Comparison of ENCODE assay signal across 8 cellular contexts in genomic region chrX:47145408-47146120, GRCh38. TPM values are rescaled to one million over a fixed set of nuclear protein-coding genes. Genes with fewer than 3 reads are reported as not detected.
DNase-seq lines count a peak whose midpoint lies in the region; ATAC-seq and TF ChIP-seq lines count a peak whose summit lies in the region.

No MANE protein-coding gene starts in this region.

- no peak for DNase-seq in GM12864 (ENCODE audit: low read depth)
- DNase-seq in H9, result no peak
- DNase-seq in NCI-H2171 (lab: John Stamatoyannopoulos, UW), result peak; percentile 50
- DNase-seq in choroid plexus epithelial cell (ENCODE audit: low read depth), result no peak
- DNase-seq in lung (ENCODE audit: low spot score), result no peak
- DNase-seq in GM19240 (ENCODE audit: insufficient read length, low spot score), result no peak
- DNase-seq in NCI-H510A treated with DMSO at 0.1 percent for 48 hours (lab: John Stamatoyannopoulos, UW), result no peak

- peak overlapping the region; percentile 88 for H3K4me3 ChIP-seq in GM12864 (ENCODE audit: low read depth, low read length)
- H3K4me3 ChIP-seq in choroid plexus epithelial cell (ENCODE audit: low read depth, low read length), result peak overlapping the region; percentile 83
- peak overlapping the region; percentile 70 for H3K4me3 ChIP-seq in lung
- H3K4me3 ChIP-seq in urinary bladder (ENCODE audit: low read depth, low read length), result peak overlapping the region; percentile 63

- H3K9me3 ChIP-seq in H9 (ENCODE audit: control insufficient read depth, low read depth, low read length) (peaks cover 4% of the 10 kb centered on the region), lung (ENCODE audit: control insufficient read depth in 2 of 2, insufficient read depth in 1 of 2, low read length in 1 of 2) (no peaks in the 10 kb centered on the region)

- no peak overlapping the region for H2BK120ac ChIP-seq in H9 (ENCODE audit: low read depth, low read length, poor library complexity, severe bottlenecking)

- H3K27ac Mint-ChIP-seq in H9, result peak overlapping the region; percentile 97 to 99 (median 97)

- H4K20me1 ChIP-seq in H9 (ENCODE audit: control insufficient read depth, insufficient read depth, insufficient read length), result no peaks in the 10 kb centered on the region

- no peak overlapping the region for H2BK12ac ChIP-seq in H9 (ENCODE audit: insufficient read length, low read depth, low read length)

- peaks cover 10 to 11% of the 10 kb centered on the region in 2 experiments for H3K4me1 Mint-ChIP-seq in H9

- no peaks in the 10 kb centered on the region for H3K27me3 Mint-ChIP-seq in H9 (ENCODE audit: low read depth)

- peaks cover 8% of the 10 kb centered on the region for H3K23me2 ChIP-seq in H9 (ENCODE audit: insufficient read length, low read depth, low read length, poor library complexity, severe bottlenecking)

- no peak overlapping the region for H3K23ac ChIP-seq in H9 (ENCODE audit: insufficient read length, low read depth, low read length)

- peak overlapping the region; percentile 75 for H3K18ac ChIP-seq in H9 (ENCODE audit: insufficient read length, low read depth, low read length)

- H2BK15ac ChIP-seq in H9 (ENCODE audit: low read depth, low read length), result no peak overlapping the region

- H3K4me1 ChIP-seq in H9 (ENCODE audit: insufficient read depth, low read length) (no peaks in the 10 kb centered on the region; the same call in 1 of the 2 replicates), lung (ENCODE audit: control insufficient read depth in 2 of 2, insufficient read depth in 2 of 2, low read length in 2 of 2) (peaks cover 0 to 4% of the 10 kb centered on the region in 2 donors), urinary bladder (ENCODE audit: insufficient read depth) (peaks cover 1% of the 10 kb centered on the region)

- H3K36me3 ChIP-seq in lung (ENCODE audit: control insufficient read depth in 2 of 2, insufficient read depth in 2 of 2, low read length in 2 of 2) (peaks cover 6% of the 10 kb centered on the region in 2 donors), urinary bladder (ENCODE audit: insufficient read depth) (no peaks in the 10 kb centered on the region)

- H3K27me3 ChIP-seq in H9 (ENCODE audit: insufficient read depth, low read length) (no peaks in the 10 kb centered on the region), lung (ENCODE audit: control insufficient read depth, insufficient read depth) (no peaks in the 10 kb centered on the region)

- peaks cover 69 to 72% of the 10 kb centered on the region in 2 experiments for H3K9me3 Mint-ChIP-seq in H9

- no peak overlapping the region for H2BK20ac ChIP-seq in H9 (ENCODE audit: low read depth, low read length, poor library complexity, severe bottlenecking)

- no peak overlapping the region for H2AFZ ChIP-seq in H9 (ENCODE audit: low read length)

- WGBS in H9 (ENCODE audit: extremely low coverage, insufficient read length, low lambda C conversion rate), result no CpG with 5 or more reads among the region's 37 CpGs
- WGBS in lung, 2 donors, result 0 to 42% methylated on average over 21 to 37 of the region's 37 CpGs
- under 1% methylated on average over 37 of the region's 37 CpGs for WGBS in urinary bladder

- no peak overlapping the region for H3K56ac ChIP-seq in H9 (ENCODE audit: insufficient read length, low read depth, low read length)

- H3K79me1 ChIP-seq in H9 (ENCODE audit: insufficient read depth, low read depth, low read length, poor library complexity, severe bottlenecking), result no peaks in the 10 kb centered on the region

- H3K14ac ChIP-seq in H9 (ENCODE audit: insufficient read depth, low read length), result peak overlapping the region; percentile 98

- H2AK5ac ChIP-seq in H9 (ENCODE audit: insufficient read length, low read length), result no peak overlapping the region

- no peak overlapping the region for H4K91ac ChIP-seq in H9 (ENCODE audit: insufficient read length, low read depth, low read length)

- H3K4me3 Mint-ChIP-seq in H9, result peak overlapping the region; percentile 95 to 96

- H3K9ac ChIP-seq in H9 (ENCODE audit: extremely low read depth, insufficient read length, low read length), result peak overlapping the region; percentile 92

- H2BK5ac ChIP-seq in H9 (ENCODE audit: insufficient read length, low read length), result peak overlapping the region; percentile 58

- ATAC-seq in lung (ENCODE audit: insufficient read depth, low FRiP score), result peak; percentile 30

- H4K5ac ChIP-seq in H9 (ENCODE audit: insufficient read length, low read depth, low read length), result no peak overlapping the region

- H3K79me2 ChIP-seq in H9 (ENCODE audit: insufficient read depth, low read length), result peaks cover 26% of the 10 kb centered on the region

- H3K27ac ChIP-seq in H9 (ENCODE audit: insufficient read length, low read depth, low read length) (no peak overlapping the region), lung (ENCODE audit: low read depth in 1 of 2, low read length in 1 of 2) (peak overlapping the region; percentile 94 to 98), urinary bladder (ENCODE audit: low read depth) (peak overlapping the region; percentile 98)

- H3K36me3 Mint-ChIP-seq in H9 (ENCODE audit: insufficient read depth in 1 of 3, low read depth in 3 of 3), result peaks cover 23 to 40% (median 24%) of the 10 kb centered on the region in 3 experiments; a peak in 6 of 7 replicates

- peak overlapping the region; percentile 80 for H3K4me2 ChIP-seq in H9 (ENCODE audit: insufficient read depth, insufficient read length, low read length)

- no peak overlapping the region for H4K8ac ChIP-seq in H9 (replicated peaks; ENCODE audit: insufficient read length, low read depth, low read length)

- TF ChIP-seq CTCF in GM12864 (IDR thresholded peaks at IDR 0.05; ENCODE audit: low read depth, low read length, missing control alignments), result no peak
- no peak for TF ChIP-seq CTCF in H9 (conservative IDR thresholded peaks at IDR 0.05)
- TF ChIP-seq CTCF in choroid plexus epithelial cell (conservative IDR thresholded peaks at IDR 0.05; ENCODE audit: low read depth, low read length), result no peak
- TF ChIP-seq CTCF in lung (IDR thresholded peaks at IDR 0.05; ENCODE audit: control extremely low read depth, extremely low read depth), result no peak

- no peak overlapping the region for H3T11ph ChIP-seq in H9 (ENCODE audit: low read length)

- H3K4ac ChIP-seq in H9 (ENCODE audit: low read depth, low read length), result no peak overlapping the region

RNA-seq across cellular contexts. Expression of gene RBM10, which starts 0.5 kb away (rescaled TPM):
- total RNA-seq in H9 (2021) (55.8 and 57.3 TPM in 2 replicates), lung (10 to 100 TPM; 30.2 to 38.6 TPM), urinary bladder (22.4 TPM)
- polyA plus RNA-seq in lung (10 to 100 TPM; 22.2 to 30.8 TPM), urinary bladder (34.7 TPM)

RNA-seq across cellular contexts. Expression of gene NDUFB11, which starts 1.1 kb away (rescaled TPM):
- 98.5 and 100 TPM in 2 replicates for total RNA-seq in H9 (2021)
- total RNA-seq in lung, result 10 to 100 TPM; 72.7 to 79.3 TPM
- polyA plus RNA-seq in lung, result 10 to 100 TPM; 69.7 to 96.0 TPM
- 47.5 TPM for total RNA-seq in urinary bladder
- 73.6 TPM for polyA plus RNA-seq in urinary bladder

RNA-seq across cellular contexts. Expression of gene UBA1, which starts 48.1 kb away (rescaled TPM):
- total RNA-seq in H9 (2021) (421 and 427 TPM in 2 replicates), lung (100 to 1,000 TPM; 135 to 221 TPM), urinary bladder (61.0 TPM)
- polyA plus RNA-seq in lung (100 to 1,000 TPM in 1 of 2 donors, 10 to 100 TPM in 1; 92.5 to 127 TPM), urinary bladder (119 TPM)
